Comparison of ENCODE assay signal across 8 cellular contexts in genomic region chr7:131556912-131557457, GRCh38. TPM values are rescaled to one million over a fixed set of nuclear protein-coding genes. Genes with fewer than 3 reads are reported as not detected.
DNase-seq lines count a peak whose midpoint lies in the region; ATAC-seq and TF ChIP-seq lines count a peak whose summit lies in the region.

No MANE protein-coding gene starts in this region.

- 18% methylated on average over 5 of the region's 23 CpGs for WGBS in SK-N-SH (ENCODE audit: low lambda C conversion rate)

- no peaks in the 10 kb centered on the region for H3K27me3 ChIP-seq in GM23338 (ENCODE audit: insufficient read depth)
- H3K27me3 ChIP-seq in SK-N-SH (ENCODE audit: insufficient read depth), result no peaks in the 10 kb centered on the region

- CTCF ChIA-PET in SK-N-SH (lab: Yijun Ruan, JAX), result interaction anchor here (1.0 to 8.3 kb wide), 9 partner anchors 12 to 132 kb away, joined by 3 to 60 read pairs (median 4); no protein-coding TSS in a partner anchor

- POLR2A ChIA-PET in SK-N-SH (lab: Yijun Ruan, JAX), result interaction anchor here (1.0 kb wide), 1 partner anchor 11 kb away, joined by 3 read pairs; no protein-coding TSS in a partner anchor

- ATAC-seq in GM23338 (peak; percentile 39), HG03457 (IDR thresholded peaks at IDR 0.05; ENCODE audit: unreplicated experiment) (no peak)

- peak overlapping the region; percentile 84 for H3K4me2 ChIP-seq in GM23338
- peak overlapping the region; percentile 90 for H3K4me2 ChIP-seq in SK-N-SH

- peaks cover 45% of the 10 kb centered on the region for H3K4me1 ChIP-seq in GM23338 (ENCODE audit: insufficient read depth)
- peaks cover 7 to 32% of the 10 kb centered on the region in 2 experiments for H3K4me1 ChIP-seq in SK-N-SH (ENCODE audit: control insufficient read depth in 1 of 2, insufficient read depth in 2 of 2, low read depth in 1 of 2, low read length in 1 of 2)

- H4K20me1 ChIP-seq in GM23338 (replicated peaks; ENCODE audit: insufficient read depth) (peaks cover 38% of the 10 kb centered on the region), SK-N-SH (ENCODE audit: insufficient read depth) (peaks cover 35% of the 10 kb centered on the region)

- peaks cover 5% of the 10 kb centered on the region; the same call in 1 of the 2 replicates for H3K9me2 ChIP-seq in GM23338 (ENCODE audit: insufficient read depth)
- no peaks in the 10 kb centered on the region for H3K9me2 ChIP-seq in SK-N-SH

- H3K36me3 Mint-ChIP-seq in GM23338 (ENCODE audit: low read depth), result peaks cover 40% of the 10 kb centered on the region
- no peaks in the 10 kb centered on the region for H3K36me3 Mint-ChIP-seq in stimulated activated naive CD8-positive, alpha-beta T cell treated with anti-CD3 and anti-CD28 coated beads, Interleukin-15, Interleukin-2, amounts not matched to agents 100 ng/mL and 50 ng/mL, for 24 hours (ENCODE audit: low read depth)

- H3K27ac ChIP-seq in GM23338 (ENCODE audit: low read depth), result peak overlapping the region; percentile 91
- peak overlapping the region; percentile 44 to 62 for H3K27ac ChIP-seq in SK-N-SH (ENCODE audit: low read depth in 2 of 2, low read length in 1 of 2)

- peaks cover 53% of the 10 kb centered on the region for H3K79me2 ChIP-seq in GM23338 (replicated peaks; ENCODE audit: insufficient read depth)
- peaks cover 55% of the 10 kb centered on the region for H3K79me2 ChIP-seq in SK-N-SH (ENCODE audit: insufficient read depth)

- H3K27me3 Mint-ChIP-seq in GM23338 (ENCODE audit: insufficient read depth, low read depth, poor library complexity), result peaks cover 24% of the 10 kb centered on the region
- H3K27me3 Mint-ChIP-seq in stimulated activated naive CD8-positive, alpha-beta T cell treated with anti-CD3 and anti-CD28 coated beads, Interleukin-15, Interleukin-2, amounts not matched to agents 100 ng/mL and 50 ng/mL, for 24 hours, result peaks cover 55% of the 10 kb centered on the region

- H3K36me3 ChIP-seq in GM23338 (ENCODE audit: insufficient read depth) (peaks cover 25% of the 10 kb centered on the region), SK-N-SH (replicated peaks in 1 of 2; ENCODE audit: control insufficient read depth in 1 of 2, insufficient read depth in 2 of 2, low read length in 1 of 2) (no peaks in the 10 kb centered on the region)

- H3K9me3 ChIP-seq in SK-N-SH, result no peaks in the 10 kb centered on the region

- H3K27ac Mint-ChIP-seq in GM23338, result peak overlapping the region; percentile 35
- no peak overlapping the region for H3K27ac Mint-ChIP-seq in stimulated activated naive CD8-positive, alpha-beta T cell treated with anti-CD3 and anti-CD28 coated beads, Interleukin-15, Interleukin-2, amounts not matched to agents 100 ng/mL and 50 ng/mL, for 24 hours

- H3F3A ChIP-seq in GM23338 (replicated peaks; ENCODE audit: low read depth) (peaks cover 41% of the 10 kb centered on the region), SK-N-SH (replicated peaks; ENCODE audit: insufficient read depth) (peaks cover 29% of the 10 kb centered on the region)

- H3K9me3 Mint-ChIP-seq in GM23338, result no peaks in the 10 kb centered on the region
- H3K9me3 Mint-ChIP-seq in stimulated activated naive CD8-positive, alpha-beta T cell treated with anti-CD3 and anti-CD28 coated beads, Interleukin-15, Interleukin-2, amounts not matched to agents 100 ng/mL and 50 ng/mL, for 24 hours, result no peaks in the 10 kb centered on the region

- no peak for TF ChIP-seq EP300 in SK-N-SH (IDR thresholded peaks at IDR 0.05; ENCODE audit: borderline replicate concordance in 1 of 2, low read depth in 1 of 2, low read length in 1 of 2)

- peaks cover 39% of the 10 kb centered on the region for H3K4me1 Mint-ChIP-seq in GM23338
- H3K4me1 Mint-ChIP-seq in stimulated activated naive CD8-positive, alpha-beta T cell treated with anti-CD3 and anti-CD28 coated beads, Interleukin-15, Interleukin-2, amounts not matched to agents 100 ng/mL and 50 ng/mL, for 24 hours (ENCODE audit: low read depth), result peaks cover 17% of the 10 kb centered on the region

- DNase-seq in AG09309 (ENCODE audit: low read depth) (no peak), GM23338 (ENCODE audit: low spot score) (peak; percentile 68), SK-N-SH (no peak), RPMI8226 (no peak), SHP77 (lab: John Stamatoyannopoulos, UW) (no peak)

- peak overlapping the region; percentile 61; the same call in 1 of the 2 replicates for H3K9ac ChIP-seq in SK-N-SH

- H3K4me3 ChIP-seq in AG09309 (ENCODE audit: control insufficient read depth, low read depth, low read length) (peak overlapping the region; percentile 54), GM23338 (peak overlapping the region; percentile 72), SK-N-SH (ENCODE audit: low read depth in 2 of 2, low read length in 1 of 2) (peak overlapping the region; percentile 64 to 76), iPS-11a (ENCODE audit: low read depth, low read length) (peak overlapping the region; percentile 64)

- no peak for TF ChIP-seq CTCF in AG09309 (IDR thresholded peaks at IDR 0.05; ENCODE audit: control insufficient read depth, insufficient read depth, low read depth, low read length, missing control alignments)
- no peak for TF ChIP-seq CTCF in GM23338 (conservative IDR thresholded peaks at IDR 0.05; ENCODE audit: low read depth in 2 of 2)
- TF ChIP-seq CTCF in SK-N-SH (IDR thresholded peaks at IDR 0.05), result no peak

- H2AFZ ChIP-seq in GM23338 (no peak overlapping the region), SK-N-SH (ENCODE audit: low read depth) (peak overlapping the region; percentile 90; the same call in 1 of the 2 replicates)

- no peak for TF ChIP-seq RAD21 in SK-N-SH (IDR thresholded peaks at IDR 0.05; ENCODE audit: low read length)

- H3K4me3 Mint-ChIP-seq in GM23338, result peak overlapping the region; percentile 75
- peak overlapping the region; percentile 70 for H3K4me3 Mint-ChIP-seq in stimulated activated naive CD8-positive, alpha-beta T cell treated with anti-CD3 and anti-CD28 coated beads, Interleukin-15, Interleukin-2, amounts not matched to agents 100 ng/mL and 50 ng/mL, for 24 hours

TF ChIP-seq in GM23338, 12 proteins besides CTCF, POLR2A, EP300 and RAD21 (continues in another document):
- TF ChIP-seq POLR2AphosphoS5 (IDR thresholded peaks at IDR 0.05; ENCODE audit: low read depth) (no peak; the same call in 1 of the 2 replicates), ETS1 (IDR thresholded peaks at IDR 0.05) (no peak; the same call in 1 of the 2 replicates), ZNF114 (CRISPR knock-in tag; IDR thresholded peaks at IDR 0.05) (no peak)

TF ChIP-seq in SK-N-SH, 30 proteins besides CTCF, POLR2A, EP300 and RAD21:
- TF ChIP-seq TCF12 (IDR thresholded peaks at IDR 0.05) (no peak), RFX5 (IDR thresholded peaks at IDR 0.05; ENCODE audit: low read length) (no peak), SIN3A (IDR thresholded peaks at IDR 0.05; ENCODE audit: borderline replicate concordance, low read depth, low read length) (no peak)

RNA-seq across cellular contexts. Expression of gene PODXL, which starts 0.6 kb away (rescaled TPM):
- 698 and 727 TPM in 2 replicates for total RNA-seq in GM23338 (2014; rRNA removed; shearing (Covaris generic))
- 215 and 220 TPM in 2 replicates for polyA plus RNA-seq in GM23338 (2016; fragmentation: Nextera tagmentation; extraction: Ambion mirVana)
- polyA plus RNA-seq in SK-N-SH (2012; rRNA removed), result 76.1 and 86.0 TPM in 2 replicates
- 44.3 and 58.4 TPM in 2 replicates for polyA plus RNA-seq in SK-N-SH (2012; cell fraction: cytosol; rRNA removed)
- polyA plus RNA-seq in SK-N-SH (2012; cell fraction: nucleus; rRNA removed), result 131 and 142 TPM in 2 replicates
